28 cellular contexts compared by ENCODE assay signal in genomic region chr4:93771640-93772411, GRCh38. TPM values are rescaled to one million over a fixed set of nuclear protein-coding genes. Genes with fewer than 3 reads are reported as not detected.
DNase-seq lines count a peak whose midpoint lies in the region; ATAC-seq, FAIRE-seq and TF ChIP-seq lines count a peak whose summit lies in the region.
"Had no signal": no experiment of that assay in that cellular context is flagged by ENCODE, and none has a peak within 500 bp of the region (broad histone marks: within the 10 kb centered on the region; RNA-seq: fewer than 3 reads in every experiment).

No MANE protein-coding gene starts in this region.

- no peaks in the 10 kb centered on the region for H3K9me2 ChIP-seq in PC-9 (ENCODE audit: insufficient read depth)

- no peaks in the 10 kb centered on the region for H3K79me2 ChIP-seq in PC-9 (ENCODE audit: low read depth)

- no peaks in the 10 kb centered on the region for H3K9me3 ChIP-seq in A549
- no peaks in the 10 kb centered on the region for H3K9me3 ChIP-seq in PC-9 (ENCODE audit: insufficient read depth, low read depth)
- no peaks in the 10 kb centered on the region for H3K9me3 ChIP-seq in upper lobe of left lung
- H3K9me3 ChIP-seq: left lung had no signal

- BruUV-seq in PC-9 (replicated peaks; lab: Mats Ljungman, UMichigan) = no TSS peak

- no peaks in the 10 kb centered on the region for H4K20me1 ChIP-seq in PC-9 (ENCODE audit: insufficient read depth)

- ATAC-seq in A549 = no peak
- peak; percentile 58 for ATAC-seq in left colon
- ATAC-seq in GM18907 (IDR thresholded peaks at IDR 0.05; ENCODE audit: unreplicated experiment) = no peak
- no peak for ATAC-seq in upper lobe of left lung (ENCODE audit: low FRiP score in 2 of 2)
- no peak for ATAC-seq in HG03097 (IDR thresholded peaks at IDR 0.05; ENCODE audit: low FRiP score, unreplicated experiment)
- ATAC-seq: activated CD8-positive, alpha-beta T cell treated with anti-CD3 and anti-CD28 coated beads, Interleukin-2, amount 10 ng/mL, durations not matched to agents 7 days and 5 days; activated T-cell treated with anti-CD3 and anti-CD28 coated beads, Interleukin-2, amount 50 U/mL, for 4 hours; left lung had no signal

- no peaks in the 10 kb centered on the region for H3F3A ChIP-seq in PC-9 (ENCODE audit: insufficient read depth, low read depth)

- WGBS in A549 (ENCODE audit: missing lambda C conversion rate) = 37% methylated on average over 8 of the region's 8 CpGs
- WGBS in upper lobe of left lung, 2 donors = 71 to 78% methylated on average over 8 of the region's 8 CpGs

- TF ChIP-seq CTCF in A549 (IDR thresholded peaks at IDR 0.05) (no peak), PC-9 (conservative IDR thresholded peaks at IDR 0.05) (no peak), upper lobe of left lung (IDR thresholded peaks at IDR 0.05) (no peak)

- H3K4me2 ChIP-seq in A549 = peak overlapping the region; percentile 38; the same call in 2 of the 3 replicates
- H3K4me2 ChIP-seq in PC-9 = peak overlapping the region; percentile 46; the same call in 1 of the 2 replicates

- no peak overlapping the region for H2AFZ ChIP-seq in PC-9

- no peak for TF ChIP-seq RAD21 in A549 (conservative IDR thresholded peaks at IDR 0.05 in 1 of 2, IDR thresholded peaks at IDR 0.05 in 1 of 2)

- no peak overlapping the region for H3K4me3 ChIP-seq in A549
- H3K4me3 ChIP-seq in PC-9 = no peak overlapping the region
- H3K4me3 ChIP-seq in upper lobe of left lung = no peak overlapping the region
- H3K4me3 ChIP-seq: left lung had no signal

- no peaks in the 10 kb centered on the region for H3K36me3 ChIP-seq in PC-9 (ENCODE audit: low read depth)
- no peaks in the 10 kb centered on the region for H3K36me3 ChIP-seq in upper lobe of left lung
- H3K36me3 ChIP-seq: left lung had no signal

- no peak for FAIRE-seq in A549 (lab: Jason Lieb, UNC)

- intact Hi-C loops in PC-9 (cut with micrococcal nuclease; ENCODE audit: unreplicated experiment) (no loop called here), left colon (cut with DNase I, micrococcal nuclease) (no loop called here)

- TF ChIP-seq EP300 in A549 (IDR thresholded peaks at IDR 0.05) (no peak), upper lobe of left lung (IDR thresholded peaks at IDR 0.05) (no peak)

- TF ChIP-seq POLR2A in A549 (IDR thresholded peaks at IDR 0.05; ENCODE audit: low read length) = no peak
- no peak for TF ChIP-seq POLR2A in upper lobe of left lung (IDR thresholded peaks at IDR 0.05)

- H3K4me1 ChIP-seq in A549 = no peaks in the 10 kb centered on the region
- H3K4me1 ChIP-seq in PC-9 (replicated peaks; ENCODE audit: insufficient read depth) = no peaks in the 10 kb centered on the region
- H3K4me1 ChIP-seq in upper lobe of left lung = no peaks in the 10 kb centered on the region
- H3K4me1 ChIP-seq: left lung had no signal

- POLR2A ChIA-PET in A549 (lab: Yijun Ruan, JAX) (no interaction called here), PC-9 (lab: Charles Lee; ENCODE audit: unreplicated experiment) (no interaction called here)

- DNase-seq in A549 (ENCODE audit: low read depth in 1 of 2, low spot score in 1 of 2) (no peak), H4 (ENCODE audit: low spot score) (peak; percentile 47), PC-9 (no peak), left colon (peak; percentile 7 to 29), DMS153 (lab: John Stamatoyannopoulos, UW) (no peak), upper lobe of left lung (no peak)
- DNase-seq: activated CD8-positive, alpha-beta T cell treated with anti-CD3 and anti-CD28 coated beads, Interleukin-2, amount 10 ng/mL, durations not matched to agents 7 days and 5 days; activated naive CD4-positive, alpha-beta T cell treated with anti-CD3 and anti-CD28 coated beads, Interleukin-2, amount 10 ng/mL, durations not matched to agents 7 days and 5 days; activated T-cell treated with anti-CD3 and anti-CD28 coated beads, Interleukin-2, amount 50 U/mL, for 4 hours; anterior cingulate cortex; caudate nucleus; CD4-positive, alpha-beta memory T cell; EL; H7; left lung; midbrain; NCI-H187 treated with DMSO at 0.1 percent for 48 hours; stimulated activated CD4-positive, alpha-beta T cell treated with anti-CD3 and anti-CD28 coated beads, Interleukin-12 subunit alpha, Interleukin-12 subunit beta, amount 100 ng/mL, for 4 hours; T-helper 9 cell had no signal

- H3K27ac ChIP-seq in A549 (no peak overlapping the region), PC-9 (no peak overlapping the region), upper lobe of left lung (no peak overlapping the region)
- H3K27ac ChIP-seq: left lung had no signal

- CTCF ChIA-PET in A549 (lab: Yijun Ruan, JAX) (no interaction called here), PC-9 (lab: Charles Lee) (no interaction called here)

- H3K27me3 ChIP-seq in PC-9 (ENCODE audit: insufficient read depth, low read depth) (no peaks in the 10 kb centered on the region), upper lobe of left lung (no peaks in the 10 kb centered on the region)
- H3K27me3 ChIP-seq: left lung had no signal

TF ChIP-seq in A549, 52 proteins besides CTCF, POLR2A, EP300 and RAD21:
- TF ChIP-seq POLR2AphosphoS2 (conservative IDR thresholded peaks at IDR 0.05; ENCODE audit: low read length) (no peak), GATA3 (IDR thresholded peaks at IDR 0.05; ENCODE audit: borderline replicate concordance) (no peak), EHF (CRISPR knock-in tag; IDR thresholded peaks at IDR 0.05) (no peak), RNF2 (IDR thresholded peaks at IDR 0.05; ENCODE audit: borderline replicate concordance, low read depth) (no peak), CHD4 (IDR thresholded peaks at IDR 0.05; ENCODE audit: borderline replicate concordance) (no peak), KDM5A (IDR thresholded peaks at IDR 0.05) (no peak), RCOR1 (IDR thresholded peaks at IDR 0.05; ENCODE audit: low read depth, low read length) (no peak), JUN (IDR thresholded peaks at IDR 0.05) (no peak), CBX8 (IDR thresholded peaks at IDR 0.05) (no peak), ELK1 (IDR thresholded peaks at IDR 0.05; ENCODE audit: low read depth, low read length) (no peak), MAX (IDR thresholded peaks at IDR 0.05) (no peak), HES2 (IDR thresholded peaks at IDR 0.05) (no peak), SREBF2 (IDR thresholded peaks at IDR 0.05) (no peak), ZC3H11A (IDR thresholded peaks at IDR 0.05) (no peak), FOSL2 (IDR thresholded peaks at IDR 0.05) (no peak), FOSL2 (CRISPR knock-in tag; IDR thresholded peaks at IDR 0.05) (no peak), CBX2 (IDR thresholded peaks at IDR 0.05; ENCODE audit: borderline replicate concordance, low read depth) (no peak), NPAS2 (CRISPR knock-in tag; IDR thresholded peaks at IDR 0.05; ENCODE audit: borderline replicate concordance) (no peak), CEBPB (IDR thresholded peaks at IDR 0.05) (no peak)
- TF ChIP-seq, protein P1, sequence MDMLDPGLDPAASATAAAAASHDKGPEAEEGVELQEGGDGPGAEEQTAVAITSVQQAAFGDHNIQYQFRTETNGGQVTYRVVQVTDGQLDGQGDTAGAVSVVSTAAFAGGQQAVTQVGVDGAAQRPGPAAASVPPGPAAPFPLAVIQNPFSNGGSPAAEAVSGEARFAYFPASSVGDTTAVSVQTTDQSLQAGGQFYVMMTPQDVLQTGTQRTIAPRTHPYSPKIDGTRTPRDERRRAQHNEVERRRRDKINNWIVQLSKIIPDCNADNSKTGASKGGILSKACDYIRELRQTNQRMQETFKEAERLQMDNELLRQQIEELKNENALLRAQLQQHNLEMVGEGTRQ (IDR thresholded peaks at IDR 0.05) = no peak

RNA-seq across cellular contexts. Expression of gene ATOH1, which starts 56.7 kb away (rescaled TPM):
- not detected in 2 replicates for polyA plus RNA-seq in A549 (2011; rRNA removed)
- polyA plus RNA-seq in A549 (2012; cell fraction: cytosol; rRNA removed) = not detected in 2 replicates
- not detected in 2 replicates for polyA plus RNA-seq in A549 (2012; cell fraction: nucleus; rRNA removed)
- polyA plus RNA-seq in A549 (2017; fragmentation: RNase III; extraction: RNeasy Plus Mini Kit Qiagen cat#74134 plus additional on column Dnase treatment) = not detected in 3 replicates
- polyA minus RNA-seq in A549 (2011; rRNA and poly(A)+ RNA removed) = not detected in 2 replicates
- not detected in 2 replicates for total RNA-seq in H4 (2014; rRNA removed; shearing (Covaris generic))
- total RNA-seq in PC-9 (2021) = not detected in 2 replicates
- 10 to 100 TPM; 73.2 to 87.8 TPM for total RNA-seq in left colon
- total RNA-seq in upper lobe of left lung = not detected
- total RNA-seq: activated CD8-positive, alpha-beta T cell treated with anti-CD3 and anti-CD28 coated beads, Interleukin-2, amount 10 ng/mL, durations not matched to agents 7 days and 5 days; activated T-cell treated with anti-CD3 and anti-CD28 coated beads, Interleukin-2, amount 50 U/mL, for 4 hours; CD4-positive, alpha-beta memory T cell; left lung; NCI-H460; neural crest cell; pulmonary artery endothelial cell; SK-MEL-5; subcutaneous adipose tissue had no signal
- polyA plus RNA-seq: AG04450; CD4-positive, alpha-beta memory T cell; IgD-negative memory B cell had no signal

Comparison
In these comparisons a context has a peak if more than half of its experiments do, and no peak if none do; other contexts are left out.
1. DNase-seq: peak in H4 (single experiment) and left colon (2 of 2); none in A549 (0 of 2), PC-9 (0 of 2), DMS153 (single experiment) and upper lobe of left lung (0 of 2).
2. RNA of gene ATOH1, which starts 56.7 kb away (total RNA-seq): 73.2 to 87.8 TPM in left colon; not detected in H4, not detected in PC-9 and not detected in upper lobe of left lung; every median in the first group is over 10 times any median in the second.